Comparison of ENCODE assay signal across 21 cellular contexts in genomic region chr1:9606458-9606857, GRCh38.
"Had no signal": no experiment of that assay in that cellular context is flagged by ENCODE, and none has a peak within 500 bp of the region (broad histone marks: within the 10 kb centered on the region; RNA-seq: fewer than 3 reads in every experiment).

No MANE protein-coding gene starts in this region.

- ATAC-seq: activated T-cell treated with anti-CD3 and anti-CD28 coated beads, Interleukin-2, amount 50 U/mL, for 4 hours; SK-N-SH treated with all-trans-retinoic acid at 6 μM for 48 hours had no signal

- H3K9me3 ChIP-seq: SJSA1 had no signal

- DNase-seq: activated B cell treated with CpG ODN at 0.5 μM for 24 hours; activated CD4-positive, alpha-beta memory T cell treated with anti-CD3 and anti-CD28 coated beads for 36 hours; activated CD4-positive, alpha-beta T cell treated with anti-CD3 and anti-CD28 coated beads for 1 hour; activated CD4-positive, alpha-beta T cell treated with anti-CD3 and anti-CD28 coated beads, Interleukin-2, amount 10 ng/mL, durations not matched to agents 24 days and 14 days; activated CD8-positive, alpha-beta memory T cell treated with anti-CD3 and anti-CD28 coated beads for 24 hours; activated gamma-delta T cell; activated naive CD4-positive, alpha-beta T cell treated with anti-CD3 and anti-CD28 coated beads for 36 hours; activated T-cell treated with anti-CD3 and anti-CD28 coated beads, Interleukin-2, amount 50 U/mL, for 4 hours; KG1; NCI-H1092; NCI-H1417; NCI-H2029; NCI-H2107; NCI-H2171 treated with DMSO at 0.1 percent for 48 hours; NCI-H226; NCI-H526 treated with DMSO at 0.1 percent for 48 hours; NCI-H82; SHP77 had no signal

- FAIRE-seq: astrocyte had no signal

- H3K27ac ChIP-seq: SJSA1 had no signal

- H3K27me3 ChIP-seq: SJSA1 had no signal

- H3K4me1 ChIP-seq: SJSA1 had no signal

- H3K4me3 ChIP-seq: SJSA1 had no signal
